Comparison of ENCODE assay signal across 2 cellular contexts in genomic region chr9:130264414-130265350, GRCh38.
TF ChIP-seq lines count a peak whose summit lies in the region.

No MANE protein-coding gene starts in this region.

TF ChIP-seq in A549, 52 proteins besides CTCF, POLR2A, EP300 and RAD21:
- TF ChIP-seq ZNF302 (CRISPR knock-in tag; IDR thresholded peaks at IDR 0.05) (no peak), CBX2 (IDR thresholded peaks at IDR 0.05; ENCODE audit: borderline replicate concordance, low read depth) (no peak), ESRRA (IDR thresholded peaks at IDR 0.05; ENCODE audit: borderline replicate concordance, low read length) (no peak), ATOH8 (CRISPR knock-in tag; IDR thresholded peaks at IDR 0.05; ENCODE audit: low read depth) (no peak), TFCP2L1 (CRISPR knock-in tag; IDR thresholded peaks at IDR 0.05) (no peak), E2F6 (IDR thresholded peaks at IDR 0.05; ENCODE audit: borderline replicate concordance, low read depth) (no peak), FOSB (CRISPR knock-in tag; IDR thresholded peaks at IDR 0.05) (no peak), NR3C1 (IDR thresholded peaks at IDR 0.05) (no peak), ELK1 (IDR thresholded peaks at IDR 0.05; ENCODE audit: low read depth, low read length) (no peak), CHD2 (IDR thresholded peaks at IDR 0.05; ENCODE audit: low read length, partially characterized antibody) (no peak), HMGXB4 (CRISPR knock-in tag; IDR thresholded peaks at IDR 0.05; ENCODE audit: borderline replicate concordance) (no peak), PHF8 (IDR thresholded peaks at IDR 0.05; ENCODE audit: borderline replicate concordance, low read depth) (no peak), KDM1A (IDR thresholded peaks at IDR 0.05; ENCODE audit: low read depth) (no peak)

TF ChIP-seq in H1, 55 proteins besides CTCF, POLR2A, EP300 and RAD21:
- peak; percentile 82 for TF ChIP-seq KDM1A (IDR thresholded peaks at IDR 0.05; ENCODE audit: borderline replicate concordance, low read length)
- no peak for TF ChIP-seq SAP30 (IDR thresholded peaks at IDR 0.05; ENCODE audit: insufficient read depth, insufficient replicate concordance, low read length)
TF ChIP-seq in H1: peak in this region for 1.
